Comparison of ENCODE assay signal across 17 cellular contexts in genomic region chr11:70630816-70631623, GRCh38.
DNase-seq lines count a peak whose midpoint lies in the region; ATAC-seq and TF ChIP-seq lines count a peak whose summit lies in the region.
"Had no signal": no experiment of that assay in that cellular context is flagged by ENCODE, and none has a peak within 500 bp of the region (broad histone marks: within the 10 kb centered on the region; RNA-seq: fewer than 3 reads in every experiment).

No MANE protein-coding gene starts in this region.

- H3K4me1 Mint-ChIP-seq in neural crest cell, result peaks cover 60% of the 10 kb centered on the region
- H3K4me1 Mint-ChIP-seq: CD4-positive, CD25-positive, alpha-beta regulatory T cell had no signal

- H3K27me3 ChIP-seq in BE2C (no peaks in the 10 kb centered on the region), adrenal gland (no peaks in the 10 kb centered on the region)

- intact Hi-C loops in adrenal gland (cut with DNase I), result no loop called here

- H3K36me3 Mint-ChIP-seq in neural crest cell (ENCODE audit: low read depth), result no peaks in the 10 kb centered on the region
- H3K36me3 Mint-ChIP-seq: CD4-positive, CD25-positive, alpha-beta regulatory T cell had no signal

- H3K36me3 ChIP-seq in BE2C (no peaks in the 10 kb centered on the region), adrenal gland (replicated peaks in 1 of 2) (no peaks in the 10 kb centered on the region)

- peaks cover 25% of the 10 kb centered on the region for H3K4me1 ChIP-seq in BE2C
- H3K4me1 ChIP-seq in adrenal gland (replicated peaks in 1 of 2), result no peaks in the 10 kb centered on the region

- no peak for ATAC-seq in HG03025 (IDR thresholded peaks at IDR 0.05; ENCODE audit: low FRiP score, unreplicated experiment)
- ATAC-seq: Panc1, Right ventricle myocardium inferior had no signal

- no peaks in the 10 kb centered on the region for H3K27me3 Mint-ChIP-seq in neural crest cell (ENCODE audit: low read depth)
- H3K27me3 Mint-ChIP-seq: CD4-positive, CD25-positive, alpha-beta regulatory T cell had no signal

- no peak for TF ChIP-seq POLR2A in adrenal gland (IDR thresholded peaks at IDR 0.05)

- WGBS in adrenal gland, 4 donors, result 85 to 90% (median 89%) methylated on average over 12 to 20 of the region's 20 CpGs

- peak overlapping the region; percentile 41 for H3K4me3 Mint-ChIP-seq in neural crest cell
- H3K4me3 Mint-ChIP-seq: CD4-positive, CD25-positive, alpha-beta regulatory T cell had no signal

- H3K27ac ChIP-seq in adrenal gland, result no peak overlapping the region

- DNase-seq in BE2C (peak; percentile 83), M059J (ENCODE audit: low read depth) (peak; percentile 10), adrenal gland (peak in 5 of 7 donors; percentile 27 to 55 (median 36)), neural crest cell (ENCODE audit: low read depth, low spot score) (no peak), hepatic stellate cell (ENCODE audit: low spot score) (no peak)
- no peak for DNase-seq in stimulated activated CD4-positive, alpha-beta T cell treated with anti-CD3 and anti-CD28 coated beads, Interleukin-4, amount 100 ng/mL, for 1 hour
- DNase-seq: AML-193; Calu3; CD4-positive, CD25-positive, alpha-beta regulatory T cell; DND-41; Karpas-422; NCI-H187 treated with DMSO at 0.1 percent for 48 hours; NCI-H446; NCI-H774 had no signal

- H3K27ac Mint-ChIP-seq in neural crest cell (ENCODE audit: unreplicated experiment), result peak overlapping the region; percentile 35
- H3K27ac Mint-ChIP-seq: CD4-positive, CD25-positive, alpha-beta regulatory T cell had no signal

- H3K4me3 ChIP-seq in BE2C (ENCODE audit: low read depth, low read length) (peak overlapping the region; percentile 32), adrenal gland (no peak overlapping the region)

- no peak for TF ChIP-seq CTCF in BE2C (IDR thresholded peaks at IDR 0.05; ENCODE audit: low read depth, low read length)
- no peak for TF ChIP-seq CTCF in adrenal gland (IDR thresholded peaks at IDR 0.05)
- no peak for TF ChIP-seq CTCF in neural crest cell (conservative IDR thresholded peaks at IDR 0.05)

- H3K9me3 Mint-ChIP-seq in neural crest cell, result no peaks in the 10 kb centered on the region

- H3K9me3 ChIP-seq in BE2C (no peaks in the 10 kb centered on the region), adrenal gland (replicated peaks in 1 of 3) (no peaks in the 10 kb centered on the region)

Comparison
In these comparisons a context has a peak if more than half of its experiments do, and no peak if none do; other contexts are left out.
1. DNase-seq: peak in BE2C (single experiment), M059J (single experiment) and adrenal gland (5 of 7); none in neural crest cell (single experiment), hepatic stellate cell (single experiment) and stimulated activated CD4-positive, alpha-beta T cell treated with anti-CD3 and anti-CD28 coated beads, Interleukin-4, amount 100 ng/mL, for 1 hour (single experiment).